Comparison of ENCODE assay signal across 10 cellular contexts in genomic region chr2:149989447-149990063, GRCh38.
DNase-seq lines count a peak whose midpoint lies in the region; ATAC-seq, FAIRE-seq and TF ChIP-seq lines count a peak whose summit lies in the region.
"Had no signal": no experiment of that assay in that cellular context is flagged by ENCODE, and none has a peak within 500 bp of the region (broad histone marks: within the 10 kb centered on the region; RNA-seq: fewer than 3 reads in every experiment).

No MANE protein-coding gene starts in this region.

- intact Hi-C loops in tibial artery (cut with DNase I; ENCODE audit: low total_unique reads): no loop called here

- no peaks in the 10 kb centered on the region for H3K9me3 ChIP-seq in tibial artery

- no peaks in the 10 kb centered on the region for H3K27me3 ChIP-seq in tibial artery

- no peaks in the 10 kb centered on the region for H3K36me3 ChIP-seq in tibial artery

- ATAC-seq in HG02885 (IDR thresholded peaks at IDR 0.05; ENCODE audit: poor library complexity, unreplicated experiment): no peak

- no peak for TF ChIP-seq CTCF in tibial artery (IDR thresholded peaks at IDR 0.05)

- H3K27ac ChIP-seq in tibial artery: peak overlapping the region in 1 of 2 donors; percentile 20
- H3K27ac ChIP-seq: skin epidermis had no signal

- peaks cover 0 to 59% (median 28%) of the 10 kb centered on the region in 4 donors for H3K4me1 ChIP-seq in tibial artery

- DNase-seq in HS-27A (ENCODE audit: low read depth): peak; percentile 61
- DNase-seq in astrocyte of the hippocampus (ENCODE audit: low read depth, low spot score): peak; percentile 72
- peak; percentile 46 for DNase-seq in iris pigment epithelial cell (ENCODE audit: low read depth)
- peak; percentile 26 for DNase-seq in urothelium cell line (ENCODE audit: low spot score)
- DNase-seq in tibial artery: no peak
- no peak for DNase-seq in SHP77 (lab: John Stamatoyannopoulos, UW)
- DNase-seq: central memory CD4-positive, alpha-beta T cell; NCI-H2107 had no signal

- no peak overlapping the region for H3K4me3 ChIP-seq in tibial artery
- H3K4me3 ChIP-seq: skin epidermis had no signal

- FAIRE-seq in urothelium cell line (lab: Jason Lieb, UNC): no peak

Comparison
In these comparisons a context has a peak if more than half of its experiments do, and no peak if none do; other contexts are left out.
1. DNase-seq: peak in HS-27A (single experiment), astrocyte of the hippocampus (single experiment), iris pigment epithelial cell (single experiment) and urothelium cell line (single experiment); none in tibial artery (0 of 2) and SHP77 (0 of 2).